Comparison of ENCODE assay signal across 18 cellular contexts in genomic region chr5:91244380-91245073, GRCh38.
A peak's percentile ranks its signal among the peaks of the same experiment; 100 is the strongest.
DNase-seq lines count a peak whose midpoint lies in the region; ATAC-seq and TF ChIP-seq lines count a peak whose summit lies in the region.
"Had no signal": no experiment of that assay in that cellular context is flagged by ENCODE, and none has a peak within 500 bp of the region (broad histone marks: within the 10 kb centered on the region; RNA-seq: fewer than 3 reads in every experiment).

No MANE protein-coding gene starts in this region.

- no peak overlapping the region for H3K4me3 ChIP-seq in brain microvascular endothelial cell (ENCODE audit: low read depth, low read length)
- H3K4me3 ChIP-seq: GM12878 had no signal

- intact Hi-C loops in left cardiac atrium (cut with DNase I), result no loop called here

- no peaks in the 10 kb centered on the region for H3K27me3 ChIP-seq in brain microvascular endothelial cell (replicated peaks)

- in situ Hi-C loops in brain microvascular endothelial cell (cut with HindIII; ENCODE audit: low pct_ligation_motif_present, low sequenced_read_pairs), result no loop called here

- peak; percentile 17 to 22 for ATAC-seq in left cardiac atrium
- ATAC-seq: GM12878, HCT116 had no signal

- TF ChIP-seq CTCF in brain microvascular endothelial cell (IDR thresholded peaks at IDR 0.05; ENCODE audit: low read depth, low read length, missing control alignments), result peak; percentile 6

- no peak overlapping the region for H3K27ac ChIP-seq in brain microvascular endothelial cell

- no peaks in the 10 kb centered on the region for H3K36me3 ChIP-seq in brain microvascular endothelial cell (replicated peaks)

- no peak for DNase-seq in brain microvascular endothelial cell
- DNase-seq in left cardiac atrium, result no peak
- peak; percentile 39 for DNase-seq in myocyte (ENCODE audit: low read depth)
- no peak for DNase-seq in NCI-H2029 (lab: John Stamatoyannopoulos, UW)
- DNase-seq in NCI-H2029 treated with DMSO at 0.1 percent for 48 hours (lab: John Stamatoyannopoulos, UW), result no peak
- DNase-seq in AG20443 (ENCODE audit: low spot score), result no peak
- DNase-seq in stimulated activated naive CD4-positive, alpha-beta T cell (lab: John Stamatoyannopoulos, UW), result no peak
- DNase-seq: CD4-positive, alpha-beta T cell; DMS79 treated with DMSO at 0.1 percent for 48 hours; KBM-7; MV-4-11; NCI-H1417; NCI-H187 treated with DMSO at 0.1 percent for 48 hours; NCI-H2171; NCI-H446; NCI-H69 had no signal
